20 cellular contexts compared by ENCODE assay signal in genomic region chr6:69663215-69663614, GRCh38.
A peak's percentile ranks its signal among the peaks of the same experiment; 100 is the strongest.
DNase-seq lines count a peak whose midpoint lies in the region; ATAC-seq and TF ChIP-seq lines count a peak whose summit lies in the region.
"Had no signal": no experiment of that assay in that cellular context is flagged by ENCODE, and none has a peak within 500 bp of the region (broad histone marks: within the 10 kb centered on the region; RNA-seq: fewer than 3 reads in every experiment).

No MANE protein-coding gene starts in this region.

- no peak overlapping the region for H3K4me3 ChIP-seq in body of pancreas
- H3K4me3 ChIP-seq: GM23338 had no signal

- no peak overlapping the region for H3K27ac ChIP-seq in body of pancreas

- no peaks in the 10 kb centered on the region for H3K4me1 ChIP-seq in body of pancreas

- ATAC-seq in HG02852 (IDR thresholded peaks at IDR 0.05; ENCODE audit: unreplicated experiment) (peak; percentile 57), HG03575 (IDR thresholded peaks at IDR 0.05; ENCODE audit: extremely low read depth, insufficient number of reproducible peaks, low FRiP score, unreplicated experiment) (peak; percentile 38), body of pancreas (no peak), T-helper 17 cell (no peak), GM18907 (IDR thresholded peaks at IDR 0.05; ENCODE audit: unreplicated experiment) (no peak)
- ATAC-seq: GM23338 had no signal

- no peaks in the 10 kb centered on the region for H3K27me3 ChIP-seq in body of pancreas

- no peaks in the 10 kb centered on the region for H3K36me3 Mint-ChIP-seq in T-helper 17 cell (ENCODE audit: low read depth)
- H3K36me3 Mint-ChIP-seq: CD14-positive monocyte had no signal

- H3K9me3 ChIP-seq in body of pancreas (no peaks in the 10 kb centered on the region), T-helper 17 cell (ENCODE audit: control insufficient read depth, low read length, poor library complexity, severe bottlenecking) (peaks cover 3% of the 10 kb centered on the region)

- H3K27ac Mint-ChIP-seq in T-helper 17 cell, result no peak overlapping the region
- H3K27ac Mint-ChIP-seq: CD14-positive monocyte, GM23338 had no signal

- TF ChIP-seq CTCF in body of pancreas (IDR thresholded peaks at IDR 0.05), result no peak

- no peaks in the 10 kb centered on the region for H3K36me3 ChIP-seq in body of pancreas (replicated peaks in 1 of 2; ENCODE audit: insufficient read depth in 1 of 2, low read depth in 2 of 2)

- intact Hi-C loops in body of pancreas (cut with DNase I), result no loop called here

- H3K27me3 Mint-ChIP-seq in T-helper 17 cell, result peaks cover 17% of the 10 kb centered on the region

- H3K4me3 Mint-ChIP-seq in T-helper 17 cell, result no peak overlapping the region
- H3K4me3 Mint-ChIP-seq: CD14-positive monocyte, GM23338 had no signal

- TF ChIP-seq POLR2A in body of pancreas (IDR thresholded peaks at IDR 0.05), result no peak

- H3K4me1 Mint-ChIP-seq in T-helper 17 cell, result peaks cover 4% of the 10 kb centered on the region
- H3K4me1 Mint-ChIP-seq: CD14-positive monocyte, GM23338 had no signal

- DNase-seq in NCI-H1694 (lab: John Stamatoyannopoulos, UW) (peak; percentile 1), NCI-H1694 treated with DMSO at 0.1 percent for 48 hours (lab: John Stamatoyannopoulos, UW) (no peak), anterior cingulate cortex (lab: John Stamatoyannopoulos, UW) (no peak), body of pancreas (no peak), T-helper 17 cell (no peak)
- DNase-seq: 8988T, COR-L47, DMS 273 treated with DMSO at 0.1 percent for 48 hours, GDM1, HCEC 1CT, MV-4-11, NCI-H2081, NCI-H774, Right ventricle myocardium superior, SW 1271 had no signal

- 69 to 83% methylated on average over 2 of the region's 2 CpGs for WGBS in body of pancreas, 2 donors

Comparison
In these comparisons a context has a peak if more than half of its experiments do, and no peak if none do; other contexts are left out.
1. ATAC-seq: peak in HG02852 (single experiment) and HG03575 (single experiment); none in body of pancreas (single experiment), T-helper 17 cell (single experiment) and GM18907 (single experiment).